In the genomic region with DNA sequence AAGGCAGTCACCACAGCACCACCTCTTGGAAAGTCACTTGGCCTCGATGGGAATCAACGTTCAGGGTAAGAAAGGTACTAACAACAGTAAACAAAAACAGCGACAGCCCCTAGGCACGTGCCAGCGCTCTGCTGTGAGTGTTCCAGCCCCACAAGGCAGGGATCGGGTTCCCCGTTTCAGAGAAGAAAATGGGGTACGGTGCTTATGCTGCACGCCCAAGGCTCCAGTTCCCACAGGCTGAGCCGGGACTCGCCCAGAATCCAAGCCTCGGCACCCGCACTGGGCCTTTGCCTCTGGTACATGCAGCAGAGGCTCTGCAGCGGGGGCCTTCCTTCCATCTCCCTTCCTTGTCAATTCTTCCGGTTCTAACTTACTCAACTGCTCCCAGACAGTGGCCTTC, we compare ENCODE assay signal across 19 cellular contexts. TPM values are rescaled to one million over a fixed set of nuclear protein-coding genes. Genes with fewer than 3 reads are reported as not detected.
DNase-seq lines count a peak whose midpoint lies in the region; ATAC-seq and TF ChIP-seq lines count a peak whose summit lies in the region.
"Had no signal": no experiment of that assay in that cellular context is flagged by ENCODE, and none has a peak within 500 bp of the region (broad histone marks: within the 10 kb centered on the region; RNA-seq: fewer than 3 reads in every experiment).

No MANE protein-coding gene starts in this region.

- peaks cover 8 to 10% of the 10 kb centered on the region in 2 donors for H3K4me1 ChIP-seq in gastrocnemius medialis
- H3K4me1 ChIP-seq: pancreas had no signal

- peaks cover 0 to 96% of the 10 kb centered on the region in 2 donors for H3K36me3 ChIP-seq in gastrocnemius medialis

- H3K4me1 Mint-ChIP-seq in activated T-helper 1 cell treated with anti-CD3 and anti-CD28 coated beads, Interleukin-12 subunit alpha, Interleukin-12 subunit beta, Interleukin-2, Interleukin-4 antibody, amounts not matched to agents 30 ng/mL and 10 ng/mL and 1 ng/mL, durations not matched to agents 14 hours and 24 hours and 36 hours (ENCODE audit: low read depth): no peaks in the 10 kb centered on the region
- peaks cover 26 to 34% of the 10 kb centered on the region in 2 donors for H3K4me1 Mint-ChIP-seq in immature natural killer cell
- H3K4me1 Mint-ChIP-seq: activated T-helper 17 cell treated with anti-CD3 and anti-CD28 coated beads, Interleukin-2, amount 50 U/mL, for 72 hours had no signal

- no peaks in the 10 kb centered on the region for H3K9me3 Mint-ChIP-seq in activated T-helper 1 cell treated with anti-CD3 and anti-CD28 coated beads, Interleukin-12 subunit alpha, Interleukin-12 subunit beta, Interleukin-2, Interleukin-4 antibody, amounts not matched to agents 30 ng/mL and 10 ng/mL and 1 ng/mL, durations not matched to agents 14 hours and 24 hours and 36 hours
- H3K9me3 Mint-ChIP-seq in immature natural killer cell: no peaks in the 10 kb centered on the region
- H3K9me3 Mint-ChIP-seq: activated CD8-positive, alpha-beta T cell treated with anti-CD3 and anti-CD28 coated beads for 36 hours; activated T-helper 17 cell treated with anti-CD3 and anti-CD28 coated beads, Interleukin-2, amount 50 U/mL, for 72 hours; CD4-positive, alpha-beta memory T cell; stimulated activated naive CD8-positive, alpha-beta T cell treated with anti-CD3 and anti-CD28 coated beads, Interleukin-15, amount 100 ng/mL, for 72 hours had no signal

- no peak for TF ChIP-seq CTCF in gastrocnemius medialis (IDR thresholded peaks at IDR 0.05 in 4 of 5, conservative IDR thresholded peaks at IDR 0.05 in 1 of 5)

- in situ Hi-C loops in gastrocnemius medialis (cut with MboI; ENCODE audit: low sequenced_read_pairs in 4 of 4): no loop called here

- no peaks in the 10 kb centered on the region for H3K27me3 Mint-ChIP-seq in activated T-helper 1 cell treated with anti-CD3 and anti-CD28 coated beads, Interleukin-12 subunit alpha, Interleukin-12 subunit beta, Interleukin-2, Interleukin-4 antibody, amounts not matched to agents 30 ng/mL and 10 ng/mL and 1 ng/mL, durations not matched to agents 14 hours and 24 hours and 36 hours (ENCODE audit: insufficient read depth)
- peaks cover 0 to 6% (median 3%) of the 10 kb centered on the region in 3 donors for H3K27me3 Mint-ChIP-seq in immature natural killer cell (ENCODE audit: low read depth in 3 of 3)
- H3K27me3 Mint-ChIP-seq: activated CD8-positive, alpha-beta T cell treated with anti-CD3 and anti-CD28 coated beads for 36 hours; activated T-helper 17 cell treated with anti-CD3 and anti-CD28 coated beads, Interleukin-2, amount 50 U/mL, for 72 hours; CD4-positive, alpha-beta memory T cell; stimulated activated naive CD8-positive, alpha-beta T cell treated with anti-CD3 and anti-CD28 coated beads, Interleukin-15, amount 100 ng/mL, for 72 hours had no signal

- ATAC-seq in gastrocnemius medialis (no peak), GM18873 (IDR thresholded peaks at IDR 0.05; ENCODE audit: low FRiP score, unreplicated experiment) (no peak)
- ATAC-seq: activated CD8-positive, alpha-beta T cell treated with anti-CD3 and anti-CD28 coated beads for 36 hours; activated T-helper 17 cell treated with anti-CD3 and anti-CD28 coated beads, Interleukin-2, amount 50 U/mL, for 72 hours; K562; pancreas; PC-3 had no signal

- H3K36me3 Mint-ChIP-seq in activated T-helper 1 cell treated with anti-CD3 and anti-CD28 coated beads, Interleukin-12 subunit alpha, Interleukin-12 subunit beta, Interleukin-2, Interleukin-4 antibody, amounts not matched to agents 30 ng/mL and 10 ng/mL and 1 ng/mL, durations not matched to agents 14 hours and 24 hours and 36 hours (ENCODE audit: low read depth): peaks cover 60% of the 10 kb centered on the region
- peaks cover 15 to 42% (median 18%) of the 10 kb centered on the region in 3 donors for H3K36me3 Mint-ChIP-seq in immature natural killer cell

- no peak overlapping the region for H3K4me3 Mint-ChIP-seq in activated T-helper 1 cell treated with anti-CD3 and anti-CD28 coated beads, Interleukin-12 subunit alpha, Interleukin-12 subunit beta, Interleukin-2, Interleukin-4 antibody, amounts not matched to agents 30 ng/mL and 10 ng/mL and 1 ng/mL, durations not matched to agents 14 hours and 24 hours and 36 hours
- H3K4me3 Mint-ChIP-seq in immature natural killer cell: no peak overlapping the region
- H3K4me3 Mint-ChIP-seq: activated CD8-positive, alpha-beta T cell treated with anti-CD3 and anti-CD28 coated beads for 36 hours; activated T-helper 17 cell treated with anti-CD3 and anti-CD28 coated beads, Interleukin-2, amount 50 U/mL, for 72 hours; CD4-positive, alpha-beta memory T cell; stimulated activated naive CD8-positive, alpha-beta T cell treated with anti-CD3 and anti-CD28 coated beads, Interleukin-15, amount 100 ng/mL, for 72 hours had no signal

- no peak overlapping the region for H3K4me3 ChIP-seq in gastrocnemius medialis
- H3K4me3 ChIP-seq: K562, pancreas had no signal

- intact Hi-C loops in activated T-helper 1 cell treated with anti-CD3 and anti-CD28 coated beads, Interleukin-12 subunit alpha, Interleukin-12 subunit beta, Interleukin-2, Interleukin-4 antibody, amounts not matched to agents 30 ng/mL and 10 ng/mL and 1 ng/mL, durations not matched to agents 14 hours and 24 hours and 36 hours (cut with micrococcal nuclease): no loop called here
- intact Hi-C loops in gastrocnemius medialis (cut with DNase I; ENCODE audit: low total_unique reads): no loop called here

- no peak for TF ChIP-seq POLR2A in gastrocnemius medialis (IDR thresholded peaks at IDR 0.05)

- no peaks in the 10 kb centered on the region for H3K27me3 ChIP-seq in gastrocnemius medialis
- H3K27me3 ChIP-seq: pancreas had no signal

- H3K9me3 ChIP-seq in gastrocnemius medialis: no peaks in the 10 kb centered on the region
- H3K9me3 ChIP-seq: pancreas, SK-N-SH had no signal

- peak overlapping the region; percentile 61 for H3K27ac Mint-ChIP-seq in activated T-helper 1 cell treated with anti-CD3 and anti-CD28 coated beads, Interleukin-12 subunit alpha, Interleukin-12 subunit beta, Interleukin-2, Interleukin-4 antibody, amounts not matched to agents 30 ng/mL and 10 ng/mL and 1 ng/mL, durations not matched to agents 14 hours and 24 hours and 36 hours
- peak overlapping the region; percentile 24 to 87 (median 73) for H3K27ac Mint-ChIP-seq in immature natural killer cell
- H3K27ac Mint-ChIP-seq: activated CD8-positive, alpha-beta T cell treated with anti-CD3 and anti-CD28 coated beads for 36 hours; activated T-helper 17 cell treated with anti-CD3 and anti-CD28 coated beads, Interleukin-2, amount 50 U/mL, for 72 hours had no signal

- peak overlapping the region in 3 of 4 donors; percentile 23 to 50 (median 33) for H3K27ac ChIP-seq in gastrocnemius medialis
- H3K27ac ChIP-seq: pancreas had no signal

- peak; percentile 51 for DNase-seq in activated effector memory CD4-positive, alpha-beta T cell treated with anti-CD3 and anti-CD28 coated beads, Interleukin-2, amount 50 U/mL, for 16 hours
- DNase-seq in activated effector memory CD4-positive, alpha-beta T cell treated with Interleukin-2 at 50 U/mL for 16 hours: no peak
- no peak for DNase-seq in activated T-helper 1 cell treated with anti-CD3 and anti-CD28 coated beads, Interleukin-12 subunit alpha, Interleukin-12 subunit beta, Interleukin-2, Interleukin-4 antibody, amounts not matched to agents 30 ng/mL and 10 ng/mL and 1 ng/mL, durations not matched to agents 14 hours and 24 hours and 36 hours (ENCODE audit: low spot score)
- DNase-seq in immature natural killer cell (no peak), gastrocnemius medialis (peak in 1 of 2 donors; percentile 12), inferior parietal cortex (ENCODE audit: extremely low spot score) (no peak), NCI-H1105 (lab: John Stamatoyannopoulos, UW) (no peak)
- DNase-seq: ACHN; activated CD8-positive, alpha-beta T cell treated with anti-CD3 and anti-CD28 coated beads for 36 hours; CD4-positive, alpha-beta memory T cell; cortex of kidney; NCI-H526 treated with DMSO at 0.1 percent for 48 hours; PC-3; SK-N-SH; stimulated activated naive CD8-positive, alpha-beta T cell treated with anti-CD3 and anti-CD28 coated beads, Interleukin-15, amount 100 ng/mL, for 72 hours had no signal

RNA-seq across cellular contexts. Expression of a gene that starts 37.3 kb away (rescaled TPM):
- 449 and 453 TPM in 2 replicates for total RNA-seq in activated T-helper 1 cell treated with anti-CD3 and anti-CD28 coated beads, Interleukin-12 subunit alpha, Interleukin-12 subunit beta, Interleukin-2, Interleukin-4 antibody, amounts not matched to agents 30 ng/mL and 10 ng/mL and 1 ng/mL, durations not matched to agents 14 hours and 24 hours and 36 hours
- polyA plus RNA-seq in immature natural killer cell: 100 to 1,000 TPM; 339 to 509 (median 401) TPM
- total RNA-seq in gastrocnemius medialis: 10 to 100 TPM; 57.3 to 84.2 (median 72.7) TPM

RNA-seq across cellular contexts. Expression of a gene that starts 58.0 kb away (rescaled TPM):
- 3.4 and 4.5 TPM in 2 replicates for total RNA-seq in activated T-helper 1 cell treated with anti-CD3 and anti-CD28 coated beads, Interleukin-12 subunit alpha, Interleukin-12 subunit beta, Interleukin-2, Interleukin-4 antibody, amounts not matched to agents 30 ng/mL and 10 ng/mL and 1 ng/mL, durations not matched to agents 14 hours and 24 hours and 36 hours
- 1 to 10 TPM in 2 of 3 donors, not detected in 1; 1.4 to 2.3 TPM for polyA plus RNA-seq in immature natural killer cell
- under 1 TPM; 0.19 to 0.89 (median 0.62) TPM for total RNA-seq in gastrocnemius medialis
- polyA plus RNA-seq: SK-N-SH had no signal
